20 cellular contexts compared by ENCODE assay signal in the genomic region with DNA sequence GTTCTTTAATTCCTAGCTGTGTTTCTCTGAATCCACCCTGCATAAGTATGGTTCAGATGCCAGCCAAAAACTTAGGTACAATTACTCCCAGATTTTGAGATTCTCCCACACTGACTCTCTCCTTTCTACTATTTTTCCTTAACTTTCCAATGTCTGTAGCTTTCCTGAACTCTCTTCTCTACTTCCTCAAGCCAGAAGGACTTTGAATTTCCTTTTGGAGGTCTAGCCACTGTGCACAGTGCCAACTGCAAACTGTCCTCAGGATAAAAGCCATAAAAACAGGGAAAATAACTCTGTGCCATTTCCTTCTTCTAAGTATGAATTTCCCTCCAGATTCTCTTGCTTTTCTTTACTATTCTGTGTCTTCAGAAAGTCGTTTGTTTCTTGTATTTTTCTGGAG.
DNase-seq lines count a peak whose midpoint lies in the region; ATAC-seq, FAIRE-seq and TF ChIP-seq lines count a peak whose summit lies in the region.
"Had no signal": no experiment of that assay in that cellular context is flagged by ENCODE, and none has a peak within 500 bp of the region (broad histone marks: within the 10 kb centered on the region; RNA-seq: fewer than 3 reads in every experiment).

No MANE protein-coding gene starts in this region.

- no peak overlapping the region for H3K27ac Mint-ChIP-seq in activated naive CD8-positive, alpha-beta T cell treated with anti-CD3 and anti-CD28 coated beads for 36 hours
- H3K27ac Mint-ChIP-seq: B cell; CD4-positive, CD25-positive, alpha-beta regulatory T cell; CD8-positive, alpha-beta T cell; GM23338 had no signal

- no peak for FAIRE-seq in HepG2 (lab: Jason Lieb, UNC)
- FAIRE-seq: GM19239 had no signal

- H2BK15ac ChIP-seq in neuronal stem cell (ENCODE audit: low read length) = no peak overlapping the region

- H3K4me3 ChIP-seq in HepG2 (replicated peaks in 1 of 3; ENCODE audit: insufficient read depth in 1 of 3, low read depth in 2 of 3, low read length in 3 of 3) (no peak overlapping the region), right lobe of liver (no peak overlapping the region), colonic mucosa (no peak overlapping the region), mucosa of descending colon (no peak overlapping the region), neuronal stem cell (ENCODE audit: low read length in 2 of 2) (no peak overlapping the region)
- H3K4me3 ChIP-seq: BLaER1, GM23338, HAP-1 had no signal

- intact Hi-C loops in HepG2 (cut with micrococcal nuclease; ENCODE audit: unreplicated experiment) = no loop called here
- intact Hi-C loops in right lobe of liver (cut with DNase I) = no loop called here
- intact Hi-C loops in colonic mucosa (cut with DNase I) = no loop called here
- intact Hi-C loops in mucosa of descending colon (cut with DNase I, micrococcal nuclease) = no loop called here

- H3K27ac ChIP-seq in HepG2 (ENCODE audit: extremely low read length, insufficient read depth, low read length) (peak overlapping the region; percentile 33), right lobe of liver (no peak overlapping the region), colonic mucosa (peak overlapping the region; percentile 23), neuronal stem cell (replicated peaks; ENCODE audit: low read length) (no peak overlapping the region)
- H3K27ac ChIP-seq: 22Rv1, BLaER1, C4-2B had no signal

- H3K27me3 ChIP-seq in HepG2 (ENCODE audit: control insufficient read depth in 1 of 2, insufficient read depth in 2 of 2, low read length in 2 of 2) = no peaks in the 10 kb centered on the region
- no peaks in the 10 kb centered on the region for H3K27me3 ChIP-seq in right lobe of liver
- H3K27me3 ChIP-seq in colonic mucosa = no peaks in the 10 kb centered on the region
- H3K27me3 ChIP-seq in neuronal stem cell (ENCODE audit: control insufficient read depth in 3 of 3, insufficient read depth in 3 of 3, low read depth in 1 of 3, low read length in 3 of 3) = no peaks in the 10 kb centered on the region
- H3K27me3 ChIP-seq: BLaER1 had no signal

- H3K23ac ChIP-seq in neuronal stem cell (ENCODE audit: low read depth, low read length, poor library complexity) = no peak overlapping the region

- no peak overlapping the region for H2BK5ac ChIP-seq in neuronal stem cell (ENCODE audit: low read length)

- CTCF ChIA-PET in HepG2 (lab: Yijun Ruan, JAX; ENCODE audit: low intra/inter-chr PET ratio, low total read pairs) = no interaction called here

- no peak overlapping the region for H3K4ac ChIP-seq in neuronal stem cell (ENCODE audit: low read length)

- H3K4me2 ChIP-seq in HepG2 (ENCODE audit: low read depth, low read length) = no peak overlapping the region
- no peak overlapping the region for H3K4me2 ChIP-seq in neuronal stem cell (ENCODE audit: insufficient read depth, low read length, poor library complexity, severe bottlenecking)
- H3K4me2 ChIP-seq: BLaER1, GM23338 had no signal

- no peak overlapping the region for H4K91ac ChIP-seq in neuronal stem cell (ENCODE audit: low read depth, low read length, poor library complexity)

- no peak overlapping the region for H2BK12ac ChIP-seq in neuronal stem cell (ENCODE audit: low read length)

- DNase-seq in HepG2 (ENCODE audit: low spot score) = no peak
- DNase-seq in right lobe of liver = no peak
- no peak for DNase-seq in colonic mucosa
- no peak for DNase-seq in mucosa of descending colon
- DNase-seq in NCI-H446 treated with DMSO at 0.1 percent for 48 hours (lab: John Stamatoyannopoulos, UW) = no peak
- DNase-seq in activated naive CD8-positive, alpha-beta T cell treated with anti-CD3 and anti-CD28 coated beads for 36 hours = no peak
- no peak for DNase-seq in neuronal stem cell (ENCODE audit: low spot score)
- DNase-seq in NCI-H187 (lab: John Stamatoyannopoulos, UW) = no peak
- DNase-seq: Caco-2; CD4-positive, CD25-positive, alpha-beta regulatory T cell; CD8-positive, alpha-beta T cell; DMS153; DND-41 had no signal

- H3K79me2 ChIP-seq in HepG2 (ENCODE audit: insufficient read depth, low read length) = no peaks in the 10 kb centered on the region

- BruUV-seq in HepG2 (replicated peaks; lab: Mats Ljungman, UMichigan) = no TSS peak

- no peak overlapping the region for H2AFZ ChIP-seq in HepG2 (ENCODE audit: low read length)
- no peak overlapping the region for H2AFZ ChIP-seq in neuronal stem cell (ENCODE audit: low read length)
- H2AFZ ChIP-seq: GM23338 had no signal

- no peak overlapping the region for H4K8ac ChIP-seq in neuronal stem cell (ENCODE audit: low read depth, low read length)

- TF ChIP-seq EP300 in HepG2 (IDR thresholded peaks at IDR 0.05; ENCODE audit: low read depth in 2 of 2, low read length in 2 of 2) = no peak
- TF ChIP-seq EP300 in HepG2 (CRISPR knock-in tag; IDR thresholded peaks at IDR 0.05; ENCODE audit: borderline replicate concordance) = no peak

- TF ChIP-seq RAD21 in HepG2 (CRISPR knock-in tag; IDR thresholded peaks at IDR 0.05) = no peak

- H3K9ac ChIP-seq in HepG2 (ENCODE audit: insufficient read depth, low read depth, low read length) = no peak overlapping the region
- H3K9ac ChIP-seq in colonic mucosa (ENCODE audit: low read depth in 2 of 2, low read length in 2 of 2) = no peak overlapping the region
- H3K9ac ChIP-seq in neuronal stem cell (ENCODE audit: low read depth, low read length, poor library complexity) = no peak overlapping the region
- H3K9ac ChIP-seq: BLaER1 had no signal

- H3K4me1 ChIP-seq in HepG2 (ENCODE audit: insufficient read depth, low read length) (peaks cover 7% of the 10 kb centered on the region), right lobe of liver (no peaks in the 10 kb centered on the region), colonic mucosa (no peaks in the 10 kb centered on the region), mucosa of descending colon (ENCODE audit: low read depth) (no peaks in the 10 kb centered on the region), neuronal stem cell (ENCODE audit: control insufficient read depth in 2 of 2, insufficient read depth in 1 of 2, low read depth in 1 of 2, low read length in 2 of 2) (no peaks in the 10 kb centered on the region)
- H3K4me1 ChIP-seq: BLaER1, HAP-1 had no signal

- ATAC-seq in HepG2 (no peak), right lobe of liver (no peak), mucosa of descending colon (peak; percentile 80)
- ATAC-seq: CD8-positive, alpha-beta T cell; GM23338 had no signal

- H4K20me1 ChIP-seq in HepG2 (ENCODE audit: insufficient read depth, low read length) = no peaks in the 10 kb centered on the region
- H4K20me1 ChIP-seq: BLaER1 had no signal

- in situ Hi-C loops in HepG2 (cut with HindIII; ENCODE audit: extremely low pct_ligation_motif_present, low pct_unique_long_range_greater_than_20kb) = no loop called here

- TF ChIP-seq CTCF in HepG2 (CRISPR knock-in tag; IDR thresholded peaks at IDR 0.05) (no peak), right lobe of liver (IDR thresholded peaks at IDR 0.05) (no peak), colonic mucosa (IDR thresholded peaks at IDR 0.05) (no peak), mucosa of descending colon (IDR thresholded peaks at IDR 0.05) (no peak)

- TF ChIP-seq POLR2A in HepG2 (IDR thresholded peaks at IDR 0.05; ENCODE audit: insufficient read depth in 1 of 2, low read depth in 2 of 2, low read length in 2 of 2) (no peak), right lobe of liver (IDR thresholded peaks at IDR 0.05) (no peak)

- no peak overlapping the region for H3K14ac ChIP-seq in neuronal stem cell (ENCODE audit: low read length)

- no peak overlapping the region for H2BK120ac ChIP-seq in neuronal stem cell (ENCODE audit: low read depth, low read length)

- peaks cover 4 to 29% of the 10 kb centered on the region in 2 experiments for H3K36me3 ChIP-seq in HepG2 (replicated peaks in 1 of 2; ENCODE audit: control insufficient read depth in 1 of 2, insufficient read depth in 2 of 2, low read length in 2 of 2)
- H3K36me3 ChIP-seq in right lobe of liver = peaks cover 0 to 3% (median 0%) of the 10 kb centered on the region in 4 donors
- no peaks in the 10 kb centered on the region for H3K36me3 ChIP-seq in colonic mucosa
- no peaks in the 10 kb centered on the region for H3K36me3 ChIP-seq in mucosa of descending colon (ENCODE audit: low read depth)
- H3K36me3 ChIP-seq in neuronal stem cell (replicated peaks in 1 of 2; ENCODE audit: control insufficient read depth in 2 of 2, insufficient read depth in 2 of 2, low read length in 2 of 2) = peaks cover 0 to 88% of the 10 kb centered on the region in 2 donors

- H3K18ac ChIP-seq in neuronal stem cell (ENCODE audit: low read length) = no peak overlapping the region

- H3K9me3 Mint-ChIP-seq in activated naive CD8-positive, alpha-beta T cell treated with anti-CD3 and anti-CD28 coated beads for 36 hours = no peaks in the 10 kb centered on the region
- H3K9me3 Mint-ChIP-seq: CD4-positive, CD25-positive, alpha-beta regulatory T cell; CD8-positive, alpha-beta T cell; GM23338 had no signal

- POLR2A ChIA-PET in HepG2 (lab: Yijun Ruan, JAX) = no interaction called here

- no peaks in the 10 kb centered on the region for H3K79me1 ChIP-seq in neuronal stem cell (ENCODE audit: low read depth, low read length)

- no peaks in the 10 kb centered on the region for H3K27me3 Mint-ChIP-seq in activated naive CD8-positive, alpha-beta T cell treated with anti-CD3 and anti-CD28 coated beads for 36 hours
- H3K27me3 Mint-ChIP-seq: B cell; CD4-positive, CD25-positive, alpha-beta regulatory T cell had no signal

- peaks cover 21% of the 10 kb centered on the region for H3K36me3 Mint-ChIP-seq in activated naive CD8-positive, alpha-beta T cell treated with anti-CD3 and anti-CD28 coated beads for 36 hours

- H2AK5ac ChIP-seq in neuronal stem cell (ENCODE audit: low read depth, low read length) = no peak overlapping the region

- 63% methylated on average over 1 of the region's 1 CpG for WGBS in HepG2 (ENCODE audit: low lambda C conversion rate)
- WGBS in right lobe of liver (ENCODE audit: insufficient coverage, low coverage, low lambda C conversion rate, missing lambda C conversion rate) = 62% methylated on average over 1 of the region's 1 CpG
- WGBS in neuronal stem cell (ENCODE audit: extremely low coverage in 2 of 2, insufficient read length in 2 of 2, insufficient replicate concordance in 1 of 2), 2 donors = no CpG with 5 or more reads among the region's 1 CpG

- H3K9me3 ChIP-seq in HepG2 (ENCODE audit: low read length) (no peaks in the 10 kb centered on the region), right lobe of liver (no peaks in the 10 kb centered on the region), colonic mucosa (no peaks in the 10 kb centered on the region), mucosa of descending colon (no peaks in the 10 kb centered on the region), neuronal stem cell (replicated peaks in 1 of 2; ENCODE audit: control insufficient read depth in 2 of 2, insufficient read depth in 1 of 2, low read depth in 1 of 2, low read length in 2 of 2) (no peaks in the 10 kb centered on the region)
- H3K9me3 ChIP-seq: BLaER1, Caco-2, HAP-1 had no signal

- no peak overlapping the region for H3K4me3 Mint-ChIP-seq in activated naive CD8-positive, alpha-beta T cell treated with anti-CD3 and anti-CD28 coated beads for 36 hours
- H3K4me3 Mint-ChIP-seq: B cell; CD4-positive, CD25-positive, alpha-beta regulatory T cell; CD8-positive, alpha-beta T cell; GM23338 had no signal

- H3K4me1 Mint-ChIP-seq in activated naive CD8-positive, alpha-beta T cell treated with anti-CD3 and anti-CD28 coated beads for 36 hours = no peaks in the 10 kb centered on the region
- H3K4me1 Mint-ChIP-seq: B cell, GM23338 had no signal

TF ChIP-seq in HepG2, 621 proteins besides CTCF, POLR2A, EP300 and RAD21 (continues in another document):
- no peak for TF ChIP-seq YY1 (IDR thresholded peaks at IDR 0.05; ENCODE audit: insufficient read depth, insufficient replicate concordance, low read depth, low read length)

Comparison
In these comparisons a context has a peak if more than half of its experiments do, and no peak if none do; other contexts are left out.
1. H3K27ac ChIP-seq: peak in HepG2 (single experiment) and colonic mucosa (single experiment); none in right lobe of liver (0 of 3) and neuronal stem cell (single experiment).